In the genomic region with DNA sequence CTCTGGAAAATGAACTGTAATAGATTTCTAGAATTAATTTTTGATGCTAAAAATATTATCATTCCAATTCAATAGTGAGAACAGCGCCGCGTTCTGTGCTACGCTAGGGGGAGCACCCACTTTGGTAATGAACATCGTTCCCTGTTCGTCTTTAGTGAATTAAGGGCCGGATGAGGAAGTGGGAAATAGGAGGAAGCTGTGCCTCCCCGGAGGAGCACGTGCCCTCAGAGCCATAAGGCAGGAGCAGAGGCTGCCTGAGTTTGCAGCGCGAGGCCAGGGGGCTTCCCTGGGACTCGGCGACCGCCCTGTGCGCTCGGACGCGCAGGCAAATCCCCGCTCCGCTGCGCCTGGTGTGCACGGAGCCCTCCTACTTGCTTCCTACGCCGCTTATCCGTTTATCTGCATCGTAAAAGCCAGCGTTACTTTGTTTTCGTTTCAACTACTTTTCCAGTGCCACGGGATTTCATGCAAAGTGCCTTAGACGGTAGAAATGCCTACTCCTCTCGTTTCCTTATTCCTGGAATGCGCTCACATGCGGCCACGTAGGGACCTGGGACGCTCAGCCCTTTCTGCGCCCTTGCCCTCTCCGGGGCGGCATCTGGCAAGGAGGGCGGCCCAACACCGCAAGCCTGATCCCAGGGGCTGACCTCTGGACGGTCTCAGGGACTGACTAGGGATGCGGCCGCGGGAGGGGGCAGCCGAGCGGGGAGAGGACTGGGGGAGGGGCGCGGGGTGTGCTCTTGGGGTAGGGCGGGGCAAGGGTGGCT, we compare ENCODE assay signal across 9 cellular contexts.
DNase-seq lines count a peak whose midpoint lies in the region.
"Had no signal": no experiment of that assay in that cellular context is flagged by ENCODE, and none has a peak within 500 bp of the region (broad histone marks: within the 10 kb centered on the region; RNA-seq: fewer than 3 reads in every experiment).

No MANE protein-coding gene starts in this region.

- DNase-seq in SIG-M5 treated with dmso at 0.1 percent for 504 hours (lab: John Stamatoyannopoulos, UW; ENCODE audit: unreplicated experiment): peak; percentile 21
- DNase-seq in SIG-M5 (lab: John Stamatoyannopoulos, UW): no peak
- no peak for DNase-seq in T-helper 2 cell treated with Interferon-gamma antibody and Interleukin-4, amounts not matched to agents 5 μg/mL and 100 μg/mL, for 36 hours (ENCODE audit: low spot score)
- DNase-seq in dedifferentiated amniotic fluid mesenchymal stem cell (ENCODE audit: extremely low spot score): peak; percentile 18
- peak; percentile 90 for DNase-seq in left kidney (ENCODE audit: low read depth, low spot score)
- peak; percentile 30 for DNase-seq in stimulated activated CD4-positive, alpha-beta T cell treated with anti-CD3 and anti-CD28 coated beads, Interleukin-4, amount 100 ng/mL, for 1 hour
- no peak for DNase-seq in NCI-H748 (lab: John Stamatoyannopoulos, UW; ENCODE audit: unreplicated experiment)
- DNase-seq in activated T-helper 1 cell treated with anti-CD3 and anti-CD28 coated beads, Interleukin-12 subunit alpha, Interleukin-12 subunit beta, Interleukin-2, Interleukin-4 antibody, amounts not matched to agents 30 ng/mL and 10 ng/mL and 1 ng/mL, durations not matched to agents 14 hours and 24 hours and 36 hours (ENCODE audit: low spot score): no peak
- DNase-seq: DND-41 had no signal

- intact Hi-C loops in activated T-helper 1 cell treated with anti-CD3 and anti-CD28 coated beads, Interleukin-12 subunit alpha, Interleukin-12 subunit beta, Interleukin-2, Interleukin-4 antibody, amounts not matched to agents 30 ng/mL and 10 ng/mL and 1 ng/mL, durations not matched to agents 14 hours and 24 hours and 36 hours (cut with micrococcal nuclease): loop anchor here (1.0 to 10.0 kb wide), 2 partner anchors 61 to 1298 kb away; no protein-coding TSS in a partner anchor

- H3K4me3 Mint-ChIP-seq in T-helper 2 cell treated with Interferon-gamma antibody and Interleukin-4, amounts not matched to agents 5 μg/mL and 100 μg/mL, for 36 hours: peak overlapping the region; percentile 29
- H3K4me3 Mint-ChIP-seq in activated T-helper 1 cell treated with anti-CD3 and anti-CD28 coated beads, Interleukin-12 subunit alpha, Interleukin-12 subunit beta, Interleukin-2, Interleukin-4 antibody, amounts not matched to agents 30 ng/mL and 10 ng/mL and 1 ng/mL, durations not matched to agents 14 hours and 24 hours and 36 hours: no peak overlapping the region

- H3K27ac Mint-ChIP-seq in T-helper 2 cell treated with Interferon-gamma antibody and Interleukin-4, amounts not matched to agents 5 μg/mL and 100 μg/mL, for 36 hours: no peak overlapping the region
- no peak overlapping the region for H3K27ac Mint-ChIP-seq in activated T-helper 1 cell treated with anti-CD3 and anti-CD28 coated beads, Interleukin-12 subunit alpha, Interleukin-12 subunit beta, Interleukin-2, Interleukin-4 antibody, amounts not matched to agents 30 ng/mL and 10 ng/mL and 1 ng/mL, durations not matched to agents 14 hours and 24 hours and 36 hours

- H3K9me3 Mint-ChIP-seq in T-helper 2 cell treated with Interferon-gamma antibody and Interleukin-4, amounts not matched to agents 5 μg/mL and 100 μg/mL, for 36 hours: no peaks in the 10 kb centered on the region
- no peaks in the 10 kb centered on the region for H3K9me3 Mint-ChIP-seq in activated T-helper 1 cell treated with anti-CD3 and anti-CD28 coated beads, Interleukin-12 subunit alpha, Interleukin-12 subunit beta, Interleukin-2, Interleukin-4 antibody, amounts not matched to agents 30 ng/mL and 10 ng/mL and 1 ng/mL, durations not matched to agents 14 hours and 24 hours and 36 hours

- peaks cover 29% of the 10 kb centered on the region for H3K27me3 Mint-ChIP-seq in T-helper 2 cell treated with Interferon-gamma antibody and Interleukin-4, amounts not matched to agents 5 μg/mL and 100 μg/mL, for 36 hours (ENCODE audit: low read depth)
- peaks cover 22% of the 10 kb centered on the region for H3K27me3 Mint-ChIP-seq in activated T-helper 1 cell treated with anti-CD3 and anti-CD28 coated beads, Interleukin-12 subunit alpha, Interleukin-12 subunit beta, Interleukin-2, Interleukin-4 antibody, amounts not matched to agents 30 ng/mL and 10 ng/mL and 1 ng/mL, durations not matched to agents 14 hours and 24 hours and 36 hours (ENCODE audit: insufficient read depth)

- H3K36me3 Mint-ChIP-seq in T-helper 2 cell treated with Interferon-gamma antibody and Interleukin-4, amounts not matched to agents 5 μg/mL and 100 μg/mL, for 36 hours (ENCODE audit: low read depth): no peaks in the 10 kb centered on the region
- H3K36me3 Mint-ChIP-seq in activated T-helper 1 cell treated with anti-CD3 and anti-CD28 coated beads, Interleukin-12 subunit alpha, Interleukin-12 subunit beta, Interleukin-2, Interleukin-4 antibody, amounts not matched to agents 30 ng/mL and 10 ng/mL and 1 ng/mL, durations not matched to agents 14 hours and 24 hours and 36 hours (ENCODE audit: low read depth): no peaks in the 10 kb centered on the region

- H3K4me1 Mint-ChIP-seq in T-helper 2 cell treated with Interferon-gamma antibody and Interleukin-4, amounts not matched to agents 5 μg/mL and 100 μg/mL, for 36 hours (ENCODE audit: low read depth): peaks cover 15% of the 10 kb centered on the region
- peaks cover 14% of the 10 kb centered on the region for H3K4me1 Mint-ChIP-seq in activated T-helper 1 cell treated with anti-CD3 and anti-CD28 coated beads, Interleukin-12 subunit alpha, Interleukin-12 subunit beta, Interleukin-2, Interleukin-4 antibody, amounts not matched to agents 30 ng/mL and 10 ng/mL and 1 ng/mL, durations not matched to agents 14 hours and 24 hours and 36 hours (ENCODE audit: low read depth)

Comparison
In these comparisons a context has a peak if more than half of its experiments do, and no peak if none do; other contexts are left out.
1. DNase-seq: peak in SIG-M5 treated with dmso at 0.1 percent for 504 hours (single experiment), dedifferentiated amniotic fluid mesenchymal stem cell (single experiment), left kidney (single experiment) and stimulated activated CD4-positive, alpha-beta T cell treated with anti-CD3 and anti-CD28 coated beads, Interleukin-4, amount 100 ng/mL, for 1 hour (single experiment); none in SIG-M5 (single experiment), T-helper 2 cell treated with Interferon-gamma antibody and Interleukin-4, amounts not matched to agents 5 μg/mL and 100 μg/mL, for 36 hours (single experiment), NCI-H748 (single experiment) and activated T-helper 1 cell treated with anti-CD3 and anti-CD28 coated beads, Interleukin-12 subunit alpha, Interleukin-12 subunit beta, Interleukin-2, Interleukin-4 antibody, amounts not matched to agents 30 ng/mL and 10 ng/mL and 1 ng/mL, durations not matched to agents 14 hours and 24 hours and 36 hours (single experiment).